In the genomic region with DNA sequence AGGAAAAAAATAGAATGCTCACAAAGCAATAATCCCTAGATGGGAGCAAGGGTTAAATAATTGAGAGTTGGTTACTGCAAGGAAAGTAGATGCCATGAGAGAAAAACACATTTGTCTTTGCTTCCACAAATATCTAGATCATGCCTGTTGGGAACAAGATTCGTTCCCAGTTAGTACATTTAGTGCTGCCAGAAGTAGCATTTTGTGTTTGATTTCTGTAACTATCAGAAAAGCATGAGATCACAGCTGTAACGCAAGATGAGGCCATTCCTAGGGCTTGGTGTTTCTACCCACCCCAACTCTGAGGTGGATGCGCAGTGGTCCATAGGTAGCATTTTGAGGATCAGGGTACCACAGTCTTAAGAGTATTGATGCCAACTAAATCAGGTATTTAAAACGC, we compare ENCODE assay signal across 25 cellular contexts.
"Had no signal": no experiment of that assay in that cellular context is flagged by ENCODE, and none has a peak within 500 bp of the region (broad histone marks: within the 10 kb centered on the region; RNA-seq: fewer than 3 reads in every experiment).

No MANE protein-coding gene starts in this region.

- ATAC-seq: left cardiac atrium; left lobe of liver; naive thymus-derived CD4-positive, alpha-beta T cell; natural killer cell treated with Interleukin-12 subunit alpha and Interleukin-12 subunit beta and Interleukin-15 and Interleukin-18, amount 100 ng/mL, for 72 hours; stimulated activated memory B cell treated with anti-CD40 and anti-IgM and Interleukin-4, amounts not matched to agents 10 μg/mL and 1 μg/mL and 100 μg/mL, for 72 hours; stimulated activated naive CD8-positive, alpha-beta T cell treated with anti-CD3 and anti-CD28 coated beads, Interleukin-15, amount 100 ng/mL, for 72 hours had no signal

- DNase-seq: hippocampal formation; kidney glomerular epithelial cell; left cardiac atrium; mesendoderm; midbrain; mucosa of descending colon; naive thymus-derived CD4-positive, alpha-beta T cell; ovary; right cardiac atrium; sigmoid colon; stimulated activated CD4-positive, alpha-beta T cell treated with anti-CD3 and anti-CD28 coated beads, Interleukin-1b, Interleukin-23, amount 100 ng/mL, for 48 hours; stimulated activated CD4-positive, alpha-beta T cell treated with anti-CD3 and anti-CD28 coated beads, Interleukin-2, amount 100 ng/mL, for 48 hours; stimulated activated CD4-positive, alpha-beta T cell treated with anti-CD3 and anti-CD28 coated beads, Interleukin-4, amount 100 ng/mL, for 4 hours; stimulated activated CD8-positive, alpha-beta memory T cell treated with anti-CD3 and anti-CD28 coated beads, Interleukin-4, amount 100 ng/mL, for 48 hours; stimulated activated naive CD4-positive, alpha-beta T cell treated with Interleukin-2 at 50 U/mL for 16 hours; stimulated activated naive CD8-positive, alpha-beta T cell treated with anti-CD3 and anti-CD28 coated beads, Interleukin-15, amount 100 ng/mL, for 72 hours; substantia nigra; uterus had no signal

- H3K9me3 ChIP-seq: mucosa of descending colon, ovary, sigmoid colon, tibial nerve, uterus had no signal

- H3K4me3 ChIP-seq: lung, mucosa of descending colon, ovary, sigmoid colon, smooth muscle cell, tibial nerve, uterus had no signal

- H3K4me2 ChIP-seq: smooth muscle cell had no signal

- H3K27ac ChIP-seq: ovary, sigmoid colon, uterus had no signal

- H3K36me3 ChIP-seq: ovary, sigmoid colon, tibial nerve, uterus had no signal

- FAIRE-seq: keratinocyte had no signal

- H3K4me1 ChIP-seq: sigmoid colon, uterus had no signal

- H3K27me3 ChIP-seq: ovary, sigmoid colon, tibial nerve, uterus had no signal
